In genomic region chr12:1443421-1444141, GRCh38 we compare ENCODE assay signal across 15 cellular contexts.
DNase-seq lines count a peak whose midpoint lies in the region; ATAC-seq and TF ChIP-seq lines count a peak whose summit lies in the region.
"Had no signal": no experiment of that assay in that cellular context is flagged by ENCODE, and none has a peak within 500 bp of the region (broad histone marks: within the 10 kb centered on the region; RNA-seq: fewer than 3 reads in every experiment).

No MANE protein-coding gene starts in this region.

- H3K27me3 Mint-ChIP-seq in HFFc6 (ENCODE audit: insufficient read depth) (peaks cover 3% of the 10 kb centered on the region; the same call in 1 of the 2 replicates), MCF 10A (ENCODE audit: insufficient read depth, unreplicated experiment) (no peaks in the 10 kb centered on the region)
- H3K27me3 Mint-ChIP-seq in stimulated activated naive B cell treated with anti-CD40 and anti-IgM and Interleukin-4, amounts not matched to agents 10 μg/mL and 1 μg/mL and 100 μg/mL, for 72 hours: no peaks in the 10 kb centered on the region
- H3K27me3 Mint-ChIP-seq: natural killer cell treated with Interleukin-12 subunit alpha and Interleukin-12 subunit beta and Interleukin-15 and Interleukin-18, amount 100 ng/mL, for 72 hours had no signal

- CTCF ChIA-PET in MCF 10A (lab: Yijun Ruan, JAX): interaction anchor here (0.5 to 0.7 kb wide), 2 partner anchors 326 to 438 kb away, joined by 3 read pairs; no protein-coding TSS in a partner anchor

- POLR2A ChIA-PET in MCF 10A (lab: Yijun Ruan, JAX): no interaction called here

- ATAC-seq in stimulated activated naive B cell treated with anti-CD40 and anti-IgM and Interleukin-4, amounts not matched to agents 10 μg/mL and 1 μg/mL and 100 μg/mL, for 72 hours (replicated peaks): no peak
- no peak for ATAC-seq in HG02970 (IDR thresholded peaks at IDR 0.05; ENCODE audit: low FRiP score, unreplicated experiment)
- ATAC-seq: activated CD8-positive, alpha-beta T cell treated with anti-CD3 and anti-CD28 coated beads, Interleukin-2, amount 10 ng/mL, durations not matched to agents 7 days and 5 days; natural killer cell treated with Interleukin-12 subunit alpha and Interleukin-12 subunit beta and Interleukin-15 and Interleukin-18, amount 100 ng/mL, for 72 hours had no signal

- DNase-seq in HFFc6: peak; percentile 68
- peak; percentile 33 for DNase-seq in MCF 10A (ENCODE audit: unreplicated experiment)
- no peak for DNase-seq in right atrium auricular region (ENCODE audit: low spot score)
- no peak for DNase-seq in stimulated activated naive B cell treated with anti-CD40 and anti-IgM and Interleukin-4, amounts not matched to agents 10 μg/mL and 1 μg/mL and 100 μg/mL, for 72 hours
- DNase-seq in activated CD4-positive, CD25-positive, alpha-beta regulatory T cell treated with anti-CD3 and anti-CD28 coated beads, Interleukin-2, amount 50 U/mL, for 72 hours: no peak
- DNase-seq in NCI-H187 (lab: John Stamatoyannopoulos, UW): no peak
- no peak for DNase-seq in NCI-H2171 (lab: John Stamatoyannopoulos, UW)
- DNase-seq: activated CD8-positive, alpha-beta T cell treated with anti-CD3 and anti-CD28 coated beads, Interleukin-2, amount 10 ng/mL, durations not matched to agents 7 days and 5 days; anterior cingulate cortex; DMS79; hippocampal formation had no signal

- BruUV-seq in MCF 10A (replicated peaks; lab: Mats Ljungman, UMichigan): no TSS peak

- peak overlapping the region; percentile 67 for H3K4me3 Mint-ChIP-seq in HFFc6
- no peak overlapping the region for H3K4me3 Mint-ChIP-seq in MCF 10A (ENCODE audit: unreplicated experiment)
- H3K4me3 Mint-ChIP-seq in stimulated activated naive B cell treated with anti-CD40 and anti-IgM and Interleukin-4, amounts not matched to agents 10 μg/mL and 1 μg/mL and 100 μg/mL, for 72 hours: no peak overlapping the region
- H3K4me3 Mint-ChIP-seq: activated CD8-positive, alpha-beta T cell treated with anti-CD3 and anti-CD28 coated beads, Interleukin-2, amount 10 ng/mL, durations not matched to agents 7 days and 5 days; natural killer cell treated with Interleukin-12 subunit alpha and Interleukin-12 subunit beta and Interleukin-15 and Interleukin-18, amount 100 ng/mL, for 72 hours had no signal

- H3K27ac Mint-ChIP-seq in HFFc6 (peak overlapping the region; percentile 87), MCF 10A (ENCODE audit: low read depth, unreplicated experiment) (peak overlapping the region; percentile 6)
- H3K27ac Mint-ChIP-seq in stimulated activated naive B cell treated with anti-CD40 and anti-IgM and Interleukin-4, amounts not matched to agents 10 μg/mL and 1 μg/mL and 100 μg/mL, for 72 hours: peak overlapping the region; percentile 17
- H3K27ac Mint-ChIP-seq: activated CD8-positive, alpha-beta T cell treated with anti-CD3 and anti-CD28 coated beads, Interleukin-2, amount 10 ng/mL, durations not matched to agents 7 days and 5 days; natural killer cell treated with Interleukin-12 subunit alpha and Interleukin-12 subunit beta and Interleukin-15 and Interleukin-18, amount 100 ng/mL, for 72 hours had no signal

- intact Hi-C loops in MCF 10A (cut with micrococcal nuclease): no loop called here

- H3K36me3 ChIP-seq in right atrium auricular region: peaks cover 14% of the 10 kb centered on the region
- H3K36me3 ChIP-seq: vagina had no signal

- peak overlapping the region; percentile 23 to 47 for H3K27ac ChIP-seq in right atrium auricular region
- H3K27ac ChIP-seq: SJSA1, vagina had no signal

- H3K36me3 Mint-ChIP-seq in HFFc6 (ENCODE audit: low read depth): peaks cover 16% of the 10 kb centered on the region; the same call in 1 of the 2 replicates
- H3K36me3 Mint-ChIP-seq in MCF 10A (ENCODE audit: insufficient read depth, unreplicated experiment): peaks cover 24% of the 10 kb centered on the region
- peaks cover 16 to 41% of the 10 kb centered on the region in 2 donors for H3K36me3 Mint-ChIP-seq in stimulated activated naive B cell treated with anti-CD40 and anti-IgM and Interleukin-4, amounts not matched to agents 10 μg/mL and 1 μg/mL and 100 μg/mL, for 72 hours
- H3K36me3 Mint-ChIP-seq: natural killer cell treated with Interleukin-12 subunit alpha and Interleukin-12 subunit beta and Interleukin-15 and Interleukin-18, amount 100 ng/mL, for 72 hours had no signal

- no peak for TF ChIP-seq CTCF in HFFc6 (IDR thresholded peaks at IDR 0.05)
- TF ChIP-seq CTCF in MCF 10A (IDR thresholded peaks at IDR 0.05; ENCODE audit: unreplicated experiment): no peak
- TF ChIP-seq CTCF in right atrium auricular region (IDR thresholded peaks at IDR 0.05): no peak

- H3K27me3 ChIP-seq in right atrium auricular region: no peaks in the 10 kb centered on the region
- H3K27me3 ChIP-seq: SJSA1, vagina had no signal

- H3K4me1 Mint-ChIP-seq in HFFc6 (ENCODE audit: low read depth) (peaks cover 32% of the 10 kb centered on the region), MCF 10A (ENCODE audit: insufficient read depth, unreplicated experiment) (peaks cover 13% of the 10 kb centered on the region)
- H3K4me1 Mint-ChIP-seq in stimulated activated naive B cell treated with anti-CD40 and anti-IgM and Interleukin-4, amounts not matched to agents 10 μg/mL and 1 μg/mL and 100 μg/mL, for 72 hours: no peaks in the 10 kb centered on the region

- no peaks in the 10 kb centered on the region for H3K4me1 ChIP-seq in right atrium auricular region
- H3K4me1 ChIP-seq: vagina had no signal

- H3K4me3 ChIP-seq in right atrium auricular region: no peak overlapping the region
- H3K4me3 ChIP-seq: SJSA1, vagina had no signal

- H3K9me3 Mint-ChIP-seq in HFFc6 (no peaks in the 10 kb centered on the region), MCF 10A (ENCODE audit: unreplicated experiment) (no peaks in the 10 kb centered on the region)
- no peaks in the 10 kb centered on the region for H3K9me3 Mint-ChIP-seq in stimulated activated naive B cell treated with anti-CD40 and anti-IgM and Interleukin-4, amounts not matched to agents 10 μg/mL and 1 μg/mL and 100 μg/mL, for 72 hours
- H3K9me3 Mint-ChIP-seq: natural killer cell treated with Interleukin-12 subunit alpha and Interleukin-12 subunit beta and Interleukin-15 and Interleukin-18, amount 100 ng/mL, for 72 hours had no signal

- H3K9me3 ChIP-seq in right atrium auricular region: no peaks in the 10 kb centered on the region
- H3K9me3 ChIP-seq: SJSA1, vagina had no signal

Comparison
In these comparisons a context has a peak if more than half of its experiments do, and no peak if none do; other contexts are left out.
1. DNase-seq: peak in HFFc6 (single experiment) and MCF 10A (single experiment); none in right atrium auricular region (single experiment), stimulated activated naive B cell treated with anti-CD40 and anti-IgM and Interleukin-4, amounts not matched to agents 10 μg/mL and 1 μg/mL and 100 μg/mL, for 72 hours (single experiment), activated CD4-positive, CD25-positive, alpha-beta regulatory T cell treated with anti-CD3 and anti-CD28 coated beads, Interleukin-2, amount 50 U/mL, for 72 hours (single experiment), NCI-H187 (0 of 2) and NCI-H2171 (single experiment).
2. H3K27ac Mint-ChIP-seq: peak in every context shown above with its lines; median percentile 87 in HFFc6; 17 in stimulated activated naive B cell treated with anti-CD40 and anti-IgM and Interleukin-4, amounts not matched to agents 10 μg/mL and 1 μg/mL and 100 μg/mL, for 72 hours; 6 in MCF 10A.